ENCODE assay signal across 8 cellular contexts in the genomic region with DNA sequence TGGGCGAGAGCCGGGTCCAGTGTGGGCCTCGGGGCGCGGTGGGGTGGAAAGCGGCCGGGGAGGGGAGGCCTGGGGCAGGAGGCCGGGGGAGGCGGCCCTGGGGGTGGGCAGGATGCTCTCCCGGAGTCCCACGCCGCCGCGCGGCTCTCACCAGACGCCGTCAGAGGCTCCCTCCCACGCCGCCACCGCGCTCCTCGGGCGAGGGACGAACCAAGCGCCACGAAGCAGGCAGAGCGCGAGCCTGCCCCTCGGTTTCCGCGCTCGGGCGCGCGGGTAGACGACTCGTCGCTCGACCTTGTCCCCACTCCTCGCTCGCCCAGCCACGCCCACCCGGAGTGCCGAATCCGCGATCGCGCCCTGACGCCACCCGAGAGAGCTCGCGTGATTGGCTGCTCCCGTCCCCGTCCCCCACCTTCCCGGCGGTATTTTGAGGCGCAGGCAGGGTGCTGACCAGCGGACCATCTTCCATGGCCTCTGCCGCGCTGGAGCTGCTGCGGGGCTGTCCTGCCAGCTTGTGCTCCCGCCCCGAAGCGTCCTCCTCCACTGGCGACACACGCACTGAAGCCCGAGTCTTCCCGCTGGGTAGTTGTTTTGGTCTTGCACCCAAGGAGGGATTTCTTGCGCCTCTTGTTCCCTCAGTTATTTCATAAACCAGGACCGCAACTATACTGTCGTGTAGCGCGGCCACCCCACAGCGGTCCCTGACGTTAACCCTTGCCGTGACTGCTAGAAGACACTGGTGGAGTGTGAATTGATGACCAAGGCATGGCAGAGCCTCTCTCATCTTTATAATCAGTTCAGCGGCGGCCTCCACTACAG. TPM values are rescaled to one million over a fixed set of nuclear protein-coding genes. Genes with fewer than 3 reads are reported as not detected.
A peak's percentile ranks its signal among the peaks of the same experiment; 100 is the strongest.
DNase-seq lines count a peak whose midpoint lies in the region; ATAC-seq and TF ChIP-seq lines count a peak whose summit lies in the region.

A gene with protein sequence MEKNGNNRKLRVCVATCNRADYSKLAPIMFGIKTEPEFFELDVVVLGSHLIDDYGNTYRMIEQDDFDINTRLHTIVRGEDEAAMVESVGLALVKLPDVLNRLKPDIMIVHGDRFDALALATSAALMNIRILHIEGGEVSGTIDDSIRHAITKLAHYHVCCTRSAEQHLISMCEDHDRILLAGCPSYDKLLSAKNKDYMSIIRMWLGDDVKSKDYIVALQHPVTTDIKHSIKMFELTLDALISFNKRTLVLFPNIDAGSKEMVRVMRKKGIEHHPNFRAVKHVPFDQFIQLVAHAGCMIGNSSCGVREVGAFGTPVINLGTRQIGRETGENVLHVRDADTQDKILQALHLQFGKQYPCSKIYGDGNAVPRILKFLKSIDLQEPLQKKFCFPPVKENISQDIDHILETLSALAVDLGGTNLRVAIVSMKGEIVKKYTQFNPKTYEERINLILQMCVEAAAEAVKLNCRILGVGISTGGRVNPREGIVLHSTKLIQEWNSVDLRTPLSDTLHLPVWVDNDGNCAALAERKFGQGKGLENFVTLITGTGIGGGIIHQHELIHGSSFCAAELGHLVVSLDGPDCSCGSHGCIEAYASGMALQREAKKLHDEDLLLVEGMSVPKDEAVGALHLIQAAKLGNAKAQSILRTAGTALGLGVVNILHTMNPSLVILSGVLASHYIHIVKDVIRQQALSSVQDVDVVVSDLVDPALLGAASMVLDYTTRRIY (minus strand): TSS at position 279 of the 819 bp plus-strand sequence. CDS start 9,093 bp downstream, outside the sequence.

- peak within 1 kb of the TSS; percentile 77 for H3K9ac ChIP-seq in PC-3 (ENCODE audit: low read length)

- H3K9me3 ChIP-seq in PC-3 (ENCODE audit: low read length) = no peaks in the 10 kb centered on the region

- H3K4me3 ChIP-seq in PC-3 (ENCODE audit: low read length) (peak within 1 kb of the TSS; percentile 83), epithelial cell of proximal tubule (ENCODE audit: low read depth, low read length) (peak within 1 kb of the TSS; percentile 83)

- CTCF ChIA-PET in PC-3 (lab: Charles Lee) = no interaction called here

- peaks cover 5% of the 10 kb centered on the region; the same call in 1 of the 2 replicates for H3K4me1 ChIP-seq in PC-3 (ENCODE audit: insufficient read depth, low read length)

- no peaks in the 10 kb centered on the region for H3K27me3 Mint-ChIP-seq in activated T-cell treated with anti-CD3 and anti-CD28 coated beads, Interleukin-2, amount 50 U/mL, for 24 hours

- peaks cover 11% of the 10 kb centered on the region for H3K79me2 ChIP-seq in PC-3 (ENCODE audit: low read length)

- TF ChIP-seq CTCF in PC-3 (conservative IDR thresholded peaks at IDR 0.05; ENCODE audit: low read depth, low read length) = no peak
- TF ChIP-seq CTCF in epithelial cell of proximal tubule (conservative IDR thresholded peaks at IDR 0.05; ENCODE audit: low read depth, low read length) = no peak

- peak within 1 kb of the TSS; percentile 57 for H3K27ac ChIP-seq in PC-3 (ENCODE audit: low read length)

- H3K9me3 Mint-ChIP-seq in activated T-cell treated with anti-CD3 and anti-CD28 coated beads, Interleukin-2, amount 50 U/mL, for 24 hours = no peaks in the 10 kb centered on the region

- ATAC-seq in GM21381 (IDR thresholded peaks at IDR 0.05; ENCODE audit: unreplicated experiment) = peak; percentile 86
- peak; percentile 93 for ATAC-seq in PC-3

- DNase-seq in COR-L47 (lab: John Stamatoyannopoulos, UW) (peak; percentile 86), HUDEP-2 (lab: John Stamatoyannopoulos, UW; ENCODE audit: unreplicated experiment in 76 of 76) (peak; percentile 14 to 98 (median 94)), PC-3 (peak; percentile 89), epithelial cell of proximal tubule (ENCODE audit: low read depth) (peak; percentile 45), mucosa of gallbladder (ENCODE audit: low spot score) (peak; percentile 97)
- DNase-seq in activated T-cell treated with anti-CD3 and anti-CD28 coated beads, Interleukin-2, amount 50 U/mL, for 24 hours = peak; percentile 98
- peak; percentile 97 for DNase-seq in stimulated activated CD8-positive, alpha-beta memory T cell treated with anti-CD3 and anti-CD28 coated beads, Interleukin-4, amount 100 ng/mL, for 24 hours (ENCODE audit: low read depth)

- H3K36me3 ChIP-seq in PC-3 (ENCODE audit: low read depth, low read length) = no peaks in the 10 kb centered on the region

- H3K9me2 ChIP-seq in PC-3 (replicated peaks; ENCODE audit: low read length) = no peaks in the 10 kb centered on the region

- H3K4me2 ChIP-seq in PC-3 (ENCODE audit: low read length) = peak within 1 kb of the TSS; percentile 94

- peaks cover 18% of the 10 kb centered on the region for H3K4me1 Mint-ChIP-seq in activated T-cell treated with anti-CD3 and anti-CD28 coated beads, Interleukin-2, amount 50 U/mL, for 24 hours (ENCODE audit: low read depth)

- peak within 1 kb of the TSS; percentile 92 for H3K27ac Mint-ChIP-seq in activated T-cell treated with anti-CD3 and anti-CD28 coated beads, Interleukin-2, amount 50 U/mL, for 24 hours

- H4K20me1 ChIP-seq in PC-3 (ENCODE audit: low read length) = no peaks in the 10 kb centered on the region

- no peaks in the 10 kb centered on the region for H3F3A ChIP-seq in PC-3 (ENCODE audit: low read length, unreplicated experiment)

- peak within 1 kb of the TSS; percentile 92 for H2AFZ ChIP-seq in PC-3 (ENCODE audit: low read length)

- H3K27me3 ChIP-seq in PC-3 (ENCODE audit: low read length) = no peaks in the 10 kb centered on the region

- peak within 1 kb of the TSS; percentile 87 for H3K4me3 Mint-ChIP-seq in activated T-cell treated with anti-CD3 and anti-CD28 coated beads, Interleukin-2, amount 50 U/mL, for 24 hours

- BruUV-seq in PC-3 (replicated peaks; lab: Mats Ljungman, UMichigan) = TSS peak; percentile 79

- POLR2A ChIA-PET in PC-3 (lab: Charles Lee; ENCODE audit: unreplicated experiment) = interaction anchor here (0.6 to 1.0 kb wide), 5 partner anchors 9 to 149 kb away, joined by 3 to 5 read pairs (median 4); no protein-coding TSS in a partner anchor

- H3K36me3 Mint-ChIP-seq in activated T-cell treated with anti-CD3 and anti-CD28 coated beads, Interleukin-2, amount 50 U/mL, for 24 hours (ENCODE audit: low read depth) = peaks cover 8% of the 10 kb centered on the region

- intact Hi-C loops in PC-3 (cut with micrococcal nuclease) = no loop called here

RNA-seq across cellular contexts. Expression of the gene that starts here (rescaled TPM):
- 10.2 and 10.9 TPM in 2 replicates for total RNA-seq in PC-3 (2014; rRNA removed)
- 23.4 and 23.9 TPM in 2 replicates for total RNA-seq in epithelial cell of proximal tubule
- 24.6 TPM for total RNA-seq in mucosa of gallbladder

Comparison
In these comparisons a context has a peak if more than half of its experiments do, and no peak if none do; other contexts are left out.
1. Peak in every context shown above with its lines: DNase-seq, ATAC-seq, H3K4me3 ChIP-seq and H3K27ac ChIP-seq.
2. DNase-seq: peak in every context shown above with its lines; median percentile 98 in activated T-cell treated with anti-CD3 and anti-CD28 coated beads, Interleukin-2, amount 50 U/mL, for 24 hours; 97 in mucosa of gallbladder; 97 in stimulated activated CD8-positive, alpha-beta memory T cell treated with anti-CD3 and anti-CD28 coated beads, Interleukin-4, amount 100 ng/mL, for 24 hours; 94 in HUDEP-2; 89 in PC-3; 86 in COR-L47; 45 in epithelial cell of proximal tubule.